ENCODE assay signal across 7 cellular contexts in genomic region chr1:167447521-167448136, GRCh38.
DNase-seq lines count a peak whose midpoint lies in the region; ATAC-seq lines count a peak whose summit lies in the region.

No MANE protein-coding gene starts in this region.

- DNase-seq in M059J (ENCODE audit: low read depth), result peak; percentile 80
- DNase-seq in activated CD4-positive, alpha-beta T cell treated with anti-CD3 and anti-CD28 coated beads, Interleukin-2, amount 50 U/mL, for 48 hours, result peak; percentile 70 to 82
- DNase-seq in germinal center (ENCODE audit: low spot score), result peak; percentile 62
- DNase-seq in stimulated activated CD8-positive, alpha-beta memory T cell treated with anti-CD3 and anti-CD28 coated beads, Interleukin-7, amount 100 ng/mL, for 48 hours (ENCODE audit: extremely low read depth in 1 of 2, low read depth in 1 of 2), result peak; percentile 50 to 76
- DNase-seq in MG63, result no peak
- no peak for DNase-seq in NCI-H128 (lab: John Stamatoyannopoulos, UW; ENCODE audit: unreplicated experiment)

- no peaks in the 10 kb centered on the region for H3K27me3 ChIP-seq in MG63

- ATAC-seq in GM21576 (IDR thresholded peaks at IDR 0.05; ENCODE audit: unreplicated experiment), result peak; percentile 84

- no peak overlapping the region for H3K4me3 ChIP-seq in MG63

- no peaks in the 10 kb centered on the region for H3K36me3 ChIP-seq in MG63

- H3K9me3 ChIP-seq in MG63, result no peaks in the 10 kb centered on the region

Comparison
In these comparisons a context has a peak if more than half of its experiments do, and no peak if none do; other contexts are left out.
1. DNase-seq: peak in M059J (single experiment), activated CD4-positive, alpha-beta T cell treated with anti-CD3 and anti-CD28 coated beads, Interleukin-2, amount 50 U/mL, for 48 hours (2 of 2), germinal center (single experiment) and stimulated activated CD8-positive, alpha-beta memory T cell treated with anti-CD3 and anti-CD28 coated beads, Interleukin-7, amount 100 ng/mL, for 48 hours (2 of 2); none in MG63 (single experiment) and NCI-H128 (single experiment).